Comparison of ENCODE assay signal across 14 cellular contexts in the genomic region with DNA sequence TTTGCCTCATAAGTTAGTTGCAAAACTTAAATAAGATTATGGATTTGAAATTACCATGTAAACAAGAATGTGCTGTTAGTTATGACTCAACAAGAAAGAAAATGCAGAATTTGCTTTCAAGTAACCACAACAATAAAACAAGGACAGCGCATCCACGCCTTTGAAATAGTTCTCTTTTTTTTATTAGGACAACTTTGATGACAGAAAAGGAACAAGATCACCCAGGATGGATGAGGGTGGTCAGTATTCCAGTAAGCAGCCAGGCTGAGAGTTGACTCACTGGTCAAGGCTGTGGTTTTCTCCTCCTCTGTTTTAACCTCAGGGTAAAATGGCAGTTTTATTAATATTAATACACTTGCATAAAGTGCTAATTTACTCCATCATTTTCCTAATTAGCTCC.
"Had no signal": no experiment of that assay in that cellular context is flagged by ENCODE, and none has a peak within 500 bp of the region (broad histone marks: within the 10 kb centered on the region; RNA-seq: fewer than 3 reads in every experiment).

No MANE protein-coding gene starts in this region.

- H3K9me3 ChIP-seq: ascending aorta, left lung, thyroid gland had no signal

- DNase-seq: activated CD4-positive, alpha-beta T cell treated with anti-CD3 and anti-CD28 coated beads for 1 hour; activated CD4-positive, alpha-beta T cell treated with anti-CD3 and anti-CD28 coated beads, Interleukin-2, amount 50 U/mL, for 4 hours; activated naive CD4-positive, alpha-beta T cell treated with anti-CD3 and anti-CD28 coated beads, Interleukin-2, amount 10 ng/mL, durations not matched to agents 7 days and 5 days; activated T-cell treated with anti-CD3 and anti-CD28 coated beads for 4 hours; left lung; mammary epithelial cell; naive B cell; stimulated activated CD4-positive, alpha-beta T cell treated with anti-CD3 and anti-CD28 coated beads, Interleukin-2, amount 100 ng/mL, for 48 hours; stimulated activated naive B cell treated with anti-CD40 and anti-IgM and Interleukin-4, amounts not matched to agents 10 μg/mL and 1 μg/mL and 100 μg/mL, for 72 hours; thyroid gland had no signal

- H3K4me2 ChIP-seq: neural progenitor cell had no signal

- H3K36me3 ChIP-seq: ascending aorta, left lung, neural progenitor cell, thyroid gland had no signal

- H2AFZ ChIP-seq: neural progenitor cell, parathyroid adenoma had no signal

- H3K27ac ChIP-seq: ascending aorta, left lung, neural progenitor cell, parathyroid adenoma, thyroid gland, VCaP had no signal

- H3K4me1 ChIP-seq: ascending aorta, left lung, parathyroid adenoma, thyroid gland had no signal

- H3K4me3 ChIP-seq: ascending aorta, left lung, neural progenitor cell, thyroid gland had no signal

- H3K27me3 ChIP-seq: ascending aorta, thyroid gland had no signal

- ATAC-seq: left lung; stimulated activated naive B cell treated with anti-CD40 and anti-IgM and Interleukin-4, amounts not matched to agents 10 μg/mL and 1 μg/mL and 100 μg/mL, for 72 hours had no signal

- H3K9ac ChIP-seq: neural progenitor cell, parathyroid adenoma had no signal

- H3K79me2 ChIP-seq: parathyroid adenoma had no signal
